In genomic region chr9:24059651-24060050, GRCh38 we compare ENCODE assay signal across 25 cellular contexts.
"Had no signal": no experiment of that assay in that cellular context is flagged by ENCODE, and none has a peak within 500 bp of the region (broad histone marks: within the 10 kb centered on the region; RNA-seq: fewer than 3 reads in every experiment).

No MANE protein-coding gene starts in this region.

- H3K36me3 ChIP-seq: neural progenitor cell, neutrophil, pancreas, right lobe of liver, sigmoid colon, stomach, thoracic aorta, thyroid gland, tibial nerve, upper lobe of left lung, vagina had no signal

- H3K9ac ChIP-seq: neural progenitor cell had no signal

- H3K27me3 ChIP-seq: neural progenitor cell, neutrophil, pancreas, right lobe of liver, sigmoid colon, stomach, thyroid gland, tibial nerve, upper lobe of left lung, vagina had no signal

- DNase-seq: natural killer cell; nucleus accumbens; pancreas; posterior cingulate gyrus; psoas muscle; right cardiac atrium; right lobe of liver; sigmoid colon; small intestine; stimulated activated CD4-positive, alpha-beta T cell treated with anti-CD3 and anti-CD28 coated beads, Interleukin-15, amount 100 ng/mL, for 24 hours; stimulated activated CD4-positive, alpha-beta T cell treated with anti-CD3 and anti-CD28 coated beads, Interleukin-2, amount 100 ng/mL, for 24 hours; stimulated activated CD4-positive, alpha-beta T cell treated with anti-CD3 and anti-CD28 coated beads, Interleukin-2, amount 100 ng/mL, for 48 hours; stimulated activated CD4-positive, alpha-beta T cell treated with anti-CD3 and anti-CD28 coated beads, Interleukin-4, amount 100 ng/mL, for 24 hours; stimulated activated naive B cell treated with anti-CD40 and anti-IgM and Interleukin-4, amounts not matched to agents 10 μg/mL and 1 μg/mL and 100 μg/mL, for 72 hours; stimulated activated naive CD4-positive, alpha-beta T cell treated with Interleukin-2 at 50 U/mL for 16 hours; stomach; thyroid gland; trophoblast cell; upper lobe of left lung had no signal

- H3K4me2 ChIP-seq: neural progenitor cell had no signal

- H2AFZ ChIP-seq: neural progenitor cell had no signal

- ATAC-seq: natural killer cell; pancreas; psoas muscle; right cardiac atrium; right lobe of liver; stimulated activated effector memory CD8-positive, alpha-beta T cell treated with anti-CD3 and anti-CD28 coated beads, Interleukin-12 subunit alpha, Interleukin-12 subunit beta, amount 100 ng/mL, for 72 hours; stimulated activated naive B cell treated with anti-CD40 and anti-IgM and Interleukin-4, amounts not matched to agents 10 μg/mL and 1 μg/mL and 100 μg/mL, for 72 hours had no signal

- H3K9me3 ChIP-seq: neutrophil, pancreas, psoas muscle, right lobe of liver, thoracic aorta, thyroid gland, vagina had no signal

- H3K27ac ChIP-seq: neural progenitor cell, neutrophil, pancreas, psoas muscle, right lobe of liver, sigmoid colon, stomach, thoracic aorta, thyroid gland, tibial nerve, upper lobe of left lung, vagina had no signal

- H3K4me3 ChIP-seq: neural progenitor cell, pancreas, psoas muscle, right lobe of liver, sigmoid colon, stomach, thoracic aorta, thyroid gland, tibial nerve, upper lobe of left lung, vagina had no signal

- H3K4me1 ChIP-seq: neural progenitor cell, pancreas, psoas muscle, right lobe of liver, sigmoid colon, stomach, thyroid gland, tibial nerve, upper lobe of left lung, vagina had no signal
